In genomic region chr17:77828749-77829539, GRCh38 we compare ENCODE assay signal across 22 cellular contexts.
DNase-seq lines count a peak whose midpoint lies in the region; ATAC-seq, FAIRE-seq and TF ChIP-seq lines count a peak whose summit lies in the region.
"Had no signal": no experiment of that assay in that cellular context is flagged by ENCODE, and none has a peak within 500 bp of the region (broad histone marks: within the 10 kb centered on the region; RNA-seq: fewer than 3 reads in every experiment).

No MANE protein-coding gene starts in this region.

- WGBS in neuronal stem cell (ENCODE audit: extremely low coverage in 2 of 2, insufficient read length in 2 of 2, insufficient replicate concordance in 1 of 2), 2 donors, result no CpG with 5 or more reads among the region's 21 CpGs

- CTCF ChIA-PET in endothelial cell of umbilical vein (lab: Charles Lee), result no interaction called here

- peak overlapping the region; percentile 97 for H3K18ac ChIP-seq in neuronal stem cell (ENCODE audit: low read length)

- H3K14ac ChIP-seq in neuronal stem cell (ENCODE audit: low read length), result peak overlapping the region; percentile 99

- H3K27me3 ChIP-seq in endothelial cell of umbilical vein (ENCODE audit: control insufficient read depth in 2 of 2, insufficient read depth in 2 of 2, low read length in 2 of 2) (no peaks in the 10 kb centered on the region), neuronal stem cell (ENCODE audit: control insufficient read depth in 3 of 3, insufficient read depth in 3 of 3, low read depth in 1 of 3, low read length in 3 of 3) (peaks cover 0 to 3% (median 0%) of the 10 kb centered on the region in 3 experiments), breast epithelium (no peaks in the 10 kb centered on the region), uterus (no peaks in the 10 kb centered on the region)

- ATAC-seq in natural killer cell treated with Interleukin-12 subunit alpha and Interleukin-12 subunit beta and Interleukin-15 and Interleukin-18, amount 100 ng/mL, for 72 hours, result no peak
- no peak for ATAC-seq in natural killer cell
- no peak for ATAC-seq in HG03469 (IDR thresholded peaks at IDR 0.05; ENCODE audit: unreplicated experiment)
- ATAC-seq: activated CD8-positive, alpha-beta memory T cell treated with anti-CD3 and anti-CD28 coated beads, Interleukin-2, amount 10 ng/mL, durations not matched to agents 7 days and 5 days; esophagus mucosa; naive thymus-derived CD4-positive, alpha-beta T cell; SK-N-SH treated with all-trans-retinoic acid at 6 μM for 48 hours had no signal

- peaks cover 27% of the 10 kb centered on the region for H3K4me1 ChIP-seq in endothelial cell of umbilical vein (ENCODE audit: control insufficient read depth, extremely low read depth, insufficient read depth, low read length)
- peaks cover 22 to 53% of the 10 kb centered on the region in 2 donors for H3K4me1 ChIP-seq in neuronal stem cell (ENCODE audit: control insufficient read depth in 2 of 2, insufficient read depth in 1 of 2, low read depth in 1 of 2, low read length in 2 of 2)
- H3K4me1 ChIP-seq in breast epithelium, result peaks cover 0 to 15% of the 10 kb centered on the region in 2 donors
- peaks cover 9 to 13% of the 10 kb centered on the region in 2 donors for H3K4me1 ChIP-seq in uterus

- H3K9ac ChIP-seq in endothelial cell of umbilical vein (replicated peaks; ENCODE audit: extremely low read depth, insufficient read depth, low read length), result no peak overlapping the region
- peak overlapping the region; percentile 72 for H3K9ac ChIP-seq in neuronal stem cell (ENCODE audit: low read depth, low read length, poor library complexity)

- H4K91ac ChIP-seq in neuronal stem cell (ENCODE audit: low read depth, low read length, poor library complexity), result peak overlapping the region; percentile 60

- no peak overlapping the region for H3K4me2 ChIP-seq in endothelial cell of umbilical vein (ENCODE audit: insufficient read depth, low read length)
- H3K4me2 ChIP-seq in neuronal stem cell (ENCODE audit: insufficient read depth, low read length, poor library complexity, severe bottlenecking), result no peak overlapping the region

- H3K4me3 Mint-ChIP-seq in natural killer cell treated with Interleukin-12 subunit alpha and Interleukin-12 subunit beta and Interleukin-15 and Interleukin-18, amount 100 ng/mL, for 72 hours, result no peak overlapping the region
- no peak overlapping the region for H3K4me3 Mint-ChIP-seq in natural killer cell
- H3K4me3 Mint-ChIP-seq: activated CD8-positive, alpha-beta memory T cell treated with anti-CD3 and anti-CD28 coated beads, Interleukin-2, amount 10 ng/mL, durations not matched to agents 7 days and 5 days; central memory CD8-positive, alpha-beta T cell; memory B cell; naive thymus-derived CD4-positive, alpha-beta T cell had no signal

- H3K23ac ChIP-seq in neuronal stem cell (ENCODE audit: low read depth, low read length, poor library complexity), result peak overlapping the region; percentile 87

- peak overlapping the region; percentile 57 for H2BK120ac ChIP-seq in neuronal stem cell (ENCODE audit: low read depth, low read length)

- H3K9me3 ChIP-seq in endothelial cell of umbilical vein (replicated peaks; ENCODE audit: control insufficient read depth, insufficient read depth, low read length) (no peaks in the 10 kb centered on the region), neuronal stem cell (replicated peaks in 1 of 2; ENCODE audit: control insufficient read depth in 2 of 2, insufficient read depth in 1 of 2, low read depth in 1 of 2, low read length in 2 of 2) (peaks cover 0 to 4% of the 10 kb centered on the region in 2 donors), breast epithelium (no peaks in the 10 kb centered on the region), uterus (no peaks in the 10 kb centered on the region)

- POLR2A ChIA-PET in endothelial cell of umbilical vein (lab: Charles Lee), result interaction anchor here (2.2 kb wide), 1 partner anchor 130 kb away, joined by 8 read pairs; the partner anchor contains the start of gene TNRC6C

- TF ChIP-seq CTCF in natural killer cell (IDR thresholded peaks at IDR 0.05) (no peak), endothelial cell of umbilical vein (IDR thresholded peaks at IDR 0.05; ENCODE audit: extremely low read depth in 1 of 2, insufficient read depth in 1 of 2, low read depth in 1 of 2, low read length in 2 of 2) (no peak), breast epithelium (IDR thresholded peaks at IDR 0.05) (no peak), uterus (IDR thresholded peaks at IDR 0.05) (no peak)

- H2AK5ac ChIP-seq in neuronal stem cell (ENCODE audit: low read depth, low read length), result peak overlapping the region; percentile 26

- H3K36me3 ChIP-seq in endothelial cell of umbilical vein (ENCODE audit: control insufficient read depth in 2 of 2, extremely low read depth in 1 of 2, insufficient read depth in 2 of 2, low read length in 2 of 2) (no peaks in the 10 kb centered on the region), neuronal stem cell (replicated peaks in 1 of 2; ENCODE audit: control insufficient read depth in 2 of 2, insufficient read depth in 2 of 2, low read length in 2 of 2) (no peaks in the 10 kb centered on the region), breast epithelium (no peaks in the 10 kb centered on the region), uterus (no peaks in the 10 kb centered on the region)

- no peaks in the 10 kb centered on the region for H4K20me1 ChIP-seq in endothelial cell of umbilical vein (replicated peaks; ENCODE audit: control insufficient read depth, extremely low read depth, insufficient read depth, low read length)

- TF ChIP-seq POLR2A in endothelial cell of umbilical vein (IDR thresholded peaks at IDR 0.05; ENCODE audit: low read depth, low read length) (no peak), breast epithelium (IDR thresholded peaks at IDR 0.05) (no peak), uterus (IDR thresholded peaks at IDR 0.05) (no peak)

- H2BK12ac ChIP-seq in neuronal stem cell (ENCODE audit: low read length), result peak overlapping the region; percentile 97

- H2AFZ ChIP-seq in endothelial cell of umbilical vein (ENCODE audit: low read depth, low read length), result no peak overlapping the region
- H2AFZ ChIP-seq in neuronal stem cell (ENCODE audit: low read length), result no peak overlapping the region

- intact Hi-C loops in natural killer cell (cut with micrococcal nuclease), result no loop called here
- intact Hi-C loops in endothelial cell of umbilical vein (cut with micrococcal nuclease), result no loop called here
- intact Hi-C loops in breast epithelium (cut with DNase I; ENCODE audit: low total_unique reads), result no loop called here
- intact Hi-C loops in uterus (cut with DNase I; ENCODE audit: low total_unique reads), result no loop called here

- H3K9me1 ChIP-seq in endothelial cell of umbilical vein (replicated peaks; ENCODE audit: control insufficient read depth, extremely low read depth, insufficient read depth, low read length), result no peaks in the 10 kb centered on the region

- H3K9me3 Mint-ChIP-seq in natural killer cell treated with Interleukin-12 subunit alpha and Interleukin-12 subunit beta and Interleukin-15 and Interleukin-18, amount 100 ng/mL, for 72 hours, result no peaks in the 10 kb centered on the region
- no peaks in the 10 kb centered on the region for H3K9me3 Mint-ChIP-seq in natural killer cell
- H3K9me3 Mint-ChIP-seq: central memory CD8-positive, alpha-beta T cell had no signal

- H3K4ac ChIP-seq in neuronal stem cell (ENCODE audit: low read length), result no peak overlapping the region

- H3K79me2 ChIP-seq in endothelial cell of umbilical vein (ENCODE audit: control insufficient read depth, insufficient read depth, low read length), result no peaks in the 10 kb centered on the region

- peaks cover 1% of the 10 kb centered on the region for H3K79me1 ChIP-seq in neuronal stem cell (ENCODE audit: low read depth, low read length)

- no peak for FAIRE-seq in endothelial cell of umbilical vein (lab: Jason Lieb, UNC)
- FAIRE-seq: D721Med, frontal cortex, GM18507, keratinocyte had no signal

- H3K36me3 Mint-ChIP-seq in natural killer cell treated with Interleukin-12 subunit alpha and Interleukin-12 subunit beta and Interleukin-15 and Interleukin-18, amount 100 ng/mL, for 72 hours, result no peaks in the 10 kb centered on the region
- H3K36me3 Mint-ChIP-seq in natural killer cell, result no peaks in the 10 kb centered on the region
- H3K36me3 Mint-ChIP-seq: activated CD8-positive, alpha-beta memory T cell treated with anti-CD3 and anti-CD28 coated beads, Interleukin-2, amount 10 ng/mL, durations not matched to agents 7 days and 5 days; CD14-positive monocyte; memory B cell; naive thymus-derived CD4-positive, alpha-beta T cell had no signal

- no peak overlapping the region for H3K27ac Mint-ChIP-seq in natural killer cell treated with Interleukin-12 subunit alpha and Interleukin-12 subunit beta and Interleukin-15 and Interleukin-18, amount 100 ng/mL, for 72 hours
- no peak overlapping the region for H3K27ac Mint-ChIP-seq in natural killer cell
- H3K27ac Mint-ChIP-seq: activated CD8-positive, alpha-beta memory T cell treated with anti-CD3 and anti-CD28 coated beads, Interleukin-2, amount 10 ng/mL, durations not matched to agents 7 days and 5 days; memory B cell had no signal

- dilution Hi-C loops in endothelial cell of umbilical vein (cut with MboI; ENCODE audit: extremely low pct_ligation_motif_present, low sequenced_read_pairs), result no loop called here

- H3K4me1 Mint-ChIP-seq in natural killer cell treated with Interleukin-12 subunit alpha and Interleukin-12 subunit beta and Interleukin-15 and Interleukin-18, amount 100 ng/mL, for 72 hours (ENCODE audit: low read depth in 2 of 2), result peaks cover 19 to 20% of the 10 kb centered on the region in 2 donors
- H3K4me1 Mint-ChIP-seq in natural killer cell, result peaks cover 0 to 17% of the 10 kb centered on the region in 2 donors

- peak overlapping the region; percentile 52 for H4K8ac ChIP-seq in neuronal stem cell (ENCODE audit: low read depth, low read length)

- H3K27ac ChIP-seq in endothelial cell of umbilical vein (ENCODE audit: insufficient read depth, low read depth, low read length), result no peak overlapping the region
- H3K27ac ChIP-seq in neuronal stem cell (replicated peaks; ENCODE audit: low read length), result peak overlapping the region; percentile 59
- peak overlapping the region in 1 of 2 donors; percentile 96 for H3K27ac ChIP-seq in breast epithelium
- no peak overlapping the region for H3K27ac ChIP-seq in uterus

- no TSS peak for BruUV-seq in endothelial cell of umbilical vein (replicated peaks; lab: Mats Ljungman, UMichigan)

- peak overlapping the region; percentile 96 for H2BK15ac ChIP-seq in neuronal stem cell (ENCODE audit: low read length)

- peak overlapping the region; percentile 87 for H2BK5ac ChIP-seq in neuronal stem cell (ENCODE audit: low read length)

- peak; percentile 3 for DNase-seq in natural killer cell treated with Interleukin-12 subunit alpha and Interleukin-12 subunit beta and Interleukin-15 and Interleukin-18, amount 100 ng/mL, for 72 hours (ENCODE audit: low spot score)
- DNase-seq in natural killer cell, result no peak
- no peak for DNase-seq in endothelial cell of umbilical vein (ENCODE audit: low read depth, low spot score)
- no peak for DNase-seq in neuronal stem cell (ENCODE audit: low spot score)
- DNase-seq in breast epithelium (ENCODE audit: low spot score in 2 of 2), result no peak
- DNase-seq in uterus, result no peak
- DNase-seq: activated CD8-positive, alpha-beta memory T cell treated with anti-CD3 and anti-CD28 coated beads, Interleukin-2, amount 10 ng/mL, durations not matched to agents 7 days and 5 days; amniotic stem cell; naive thymus-derived CD4-positive, alpha-beta T cell; NCI-H2107; NCI-H510A treated with DMSO at 0.1 percent for 48 hours; T-helper 9 cell had no signal

- no peak overlapping the region for H3K4me3 ChIP-seq in endothelial cell of umbilical vein (replicated peaks in 1 of 3; ENCODE audit: insufficient read depth in 1 of 3, low read depth in 1 of 3, low read length in 3 of 3)
- H3K4me3 ChIP-seq in neuronal stem cell (ENCODE audit: low read length in 2 of 2), result peak overlapping the region in 1 of 2 donors; percentile 67
- H3K4me3 ChIP-seq in breast epithelium, result no peak overlapping the region
- H3K4me3 ChIP-seq in uterus, result no peak overlapping the region

- peaks cover 0 to 9% of the 10 kb centered on the region in 2 donors for H3K27me3 Mint-ChIP-seq in natural killer cell treated with Interleukin-12 subunit alpha and Interleukin-12 subunit beta and Interleukin-15 and Interleukin-18, amount 100 ng/mL, for 72 hours
- H3K27me3 Mint-ChIP-seq in natural killer cell (ENCODE audit: low read depth in 2 of 2), result peaks cover 12 to 15% of the 10 kb centered on the region in 2 donors
- H3K27me3 Mint-ChIP-seq: central memory CD8-positive, alpha-beta T cell had no signal
